ENCODE assay signal across 7 cellular contexts in genomic region chr6:67563671-67564070, GRCh38.
"Had no signal": no experiment of that assay in that cellular context is flagged by ENCODE, and none has a peak within 500 bp of the region (broad histone marks: within the 10 kb centered on the region; RNA-seq: fewer than 3 reads in every experiment).

No MANE protein-coding gene starts in this region.

- H3K9ac ChIP-seq: KMS-11 had no signal

- H3K4me2 ChIP-seq: KMS-11 had no signal

- FAIRE-seq: HepG2, HTR-8/SVneo had no signal

- H3K27ac ChIP-seq: HL-60, KMS-11 had no signal

- DNase-seq: IMR-90, KBM-7, KG1 had no signal

- ATAC-seq: HepG2 had no signal
